In the genomic region with DNA sequence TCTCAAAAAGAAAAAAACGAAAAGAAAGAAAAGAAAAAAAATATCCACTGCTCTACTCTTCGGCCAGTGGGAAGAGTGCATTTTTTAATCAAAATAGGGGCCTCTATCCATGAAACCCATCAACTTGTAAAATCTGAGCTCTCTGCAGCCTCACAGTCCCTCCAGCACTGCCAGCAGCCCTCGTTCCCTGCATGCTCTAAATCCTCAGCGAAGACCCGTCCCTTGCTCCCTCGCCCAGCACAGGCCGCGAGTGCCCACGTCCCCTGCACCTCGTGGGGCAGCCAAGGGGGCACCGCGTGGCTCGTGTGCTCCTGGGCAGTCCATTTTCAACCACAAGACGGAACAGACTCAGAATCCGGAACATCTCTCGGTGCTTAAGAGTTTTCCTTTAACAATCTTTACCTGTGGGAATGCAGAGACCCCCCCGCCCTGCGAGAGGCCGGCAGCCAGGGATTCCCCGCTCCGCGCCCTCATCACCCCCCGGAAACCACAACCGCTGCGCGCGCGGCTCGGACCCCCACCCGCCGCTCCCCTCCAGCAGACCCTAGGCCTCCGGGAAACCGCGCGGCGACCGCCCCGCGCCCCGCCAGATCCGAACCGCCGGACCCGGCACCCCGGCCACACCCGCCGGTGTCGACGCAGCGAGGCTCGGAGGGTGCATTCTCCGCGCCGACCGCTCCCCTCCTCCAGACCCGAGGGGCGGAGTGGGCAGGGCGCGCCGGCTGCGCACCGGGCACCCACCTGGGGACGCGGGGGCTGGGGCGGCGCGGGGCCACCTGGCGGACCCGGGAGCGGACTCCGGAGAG, we compare ENCODE assay signal across 1 cellular context.
A peak's percentile ranks its signal among the peaks of the same experiment; 100 is the strongest.
TF ChIP-seq lines count a peak whose summit lies in the region.

No MANE protein-coding gene starts in this region.

TF ChIP-seq in K562, 482 proteins besides CTCF, POLR2A, EP300 and RAD21 (continued from another document and continues in another):
- TF ChIP-seq, protein P1, sequence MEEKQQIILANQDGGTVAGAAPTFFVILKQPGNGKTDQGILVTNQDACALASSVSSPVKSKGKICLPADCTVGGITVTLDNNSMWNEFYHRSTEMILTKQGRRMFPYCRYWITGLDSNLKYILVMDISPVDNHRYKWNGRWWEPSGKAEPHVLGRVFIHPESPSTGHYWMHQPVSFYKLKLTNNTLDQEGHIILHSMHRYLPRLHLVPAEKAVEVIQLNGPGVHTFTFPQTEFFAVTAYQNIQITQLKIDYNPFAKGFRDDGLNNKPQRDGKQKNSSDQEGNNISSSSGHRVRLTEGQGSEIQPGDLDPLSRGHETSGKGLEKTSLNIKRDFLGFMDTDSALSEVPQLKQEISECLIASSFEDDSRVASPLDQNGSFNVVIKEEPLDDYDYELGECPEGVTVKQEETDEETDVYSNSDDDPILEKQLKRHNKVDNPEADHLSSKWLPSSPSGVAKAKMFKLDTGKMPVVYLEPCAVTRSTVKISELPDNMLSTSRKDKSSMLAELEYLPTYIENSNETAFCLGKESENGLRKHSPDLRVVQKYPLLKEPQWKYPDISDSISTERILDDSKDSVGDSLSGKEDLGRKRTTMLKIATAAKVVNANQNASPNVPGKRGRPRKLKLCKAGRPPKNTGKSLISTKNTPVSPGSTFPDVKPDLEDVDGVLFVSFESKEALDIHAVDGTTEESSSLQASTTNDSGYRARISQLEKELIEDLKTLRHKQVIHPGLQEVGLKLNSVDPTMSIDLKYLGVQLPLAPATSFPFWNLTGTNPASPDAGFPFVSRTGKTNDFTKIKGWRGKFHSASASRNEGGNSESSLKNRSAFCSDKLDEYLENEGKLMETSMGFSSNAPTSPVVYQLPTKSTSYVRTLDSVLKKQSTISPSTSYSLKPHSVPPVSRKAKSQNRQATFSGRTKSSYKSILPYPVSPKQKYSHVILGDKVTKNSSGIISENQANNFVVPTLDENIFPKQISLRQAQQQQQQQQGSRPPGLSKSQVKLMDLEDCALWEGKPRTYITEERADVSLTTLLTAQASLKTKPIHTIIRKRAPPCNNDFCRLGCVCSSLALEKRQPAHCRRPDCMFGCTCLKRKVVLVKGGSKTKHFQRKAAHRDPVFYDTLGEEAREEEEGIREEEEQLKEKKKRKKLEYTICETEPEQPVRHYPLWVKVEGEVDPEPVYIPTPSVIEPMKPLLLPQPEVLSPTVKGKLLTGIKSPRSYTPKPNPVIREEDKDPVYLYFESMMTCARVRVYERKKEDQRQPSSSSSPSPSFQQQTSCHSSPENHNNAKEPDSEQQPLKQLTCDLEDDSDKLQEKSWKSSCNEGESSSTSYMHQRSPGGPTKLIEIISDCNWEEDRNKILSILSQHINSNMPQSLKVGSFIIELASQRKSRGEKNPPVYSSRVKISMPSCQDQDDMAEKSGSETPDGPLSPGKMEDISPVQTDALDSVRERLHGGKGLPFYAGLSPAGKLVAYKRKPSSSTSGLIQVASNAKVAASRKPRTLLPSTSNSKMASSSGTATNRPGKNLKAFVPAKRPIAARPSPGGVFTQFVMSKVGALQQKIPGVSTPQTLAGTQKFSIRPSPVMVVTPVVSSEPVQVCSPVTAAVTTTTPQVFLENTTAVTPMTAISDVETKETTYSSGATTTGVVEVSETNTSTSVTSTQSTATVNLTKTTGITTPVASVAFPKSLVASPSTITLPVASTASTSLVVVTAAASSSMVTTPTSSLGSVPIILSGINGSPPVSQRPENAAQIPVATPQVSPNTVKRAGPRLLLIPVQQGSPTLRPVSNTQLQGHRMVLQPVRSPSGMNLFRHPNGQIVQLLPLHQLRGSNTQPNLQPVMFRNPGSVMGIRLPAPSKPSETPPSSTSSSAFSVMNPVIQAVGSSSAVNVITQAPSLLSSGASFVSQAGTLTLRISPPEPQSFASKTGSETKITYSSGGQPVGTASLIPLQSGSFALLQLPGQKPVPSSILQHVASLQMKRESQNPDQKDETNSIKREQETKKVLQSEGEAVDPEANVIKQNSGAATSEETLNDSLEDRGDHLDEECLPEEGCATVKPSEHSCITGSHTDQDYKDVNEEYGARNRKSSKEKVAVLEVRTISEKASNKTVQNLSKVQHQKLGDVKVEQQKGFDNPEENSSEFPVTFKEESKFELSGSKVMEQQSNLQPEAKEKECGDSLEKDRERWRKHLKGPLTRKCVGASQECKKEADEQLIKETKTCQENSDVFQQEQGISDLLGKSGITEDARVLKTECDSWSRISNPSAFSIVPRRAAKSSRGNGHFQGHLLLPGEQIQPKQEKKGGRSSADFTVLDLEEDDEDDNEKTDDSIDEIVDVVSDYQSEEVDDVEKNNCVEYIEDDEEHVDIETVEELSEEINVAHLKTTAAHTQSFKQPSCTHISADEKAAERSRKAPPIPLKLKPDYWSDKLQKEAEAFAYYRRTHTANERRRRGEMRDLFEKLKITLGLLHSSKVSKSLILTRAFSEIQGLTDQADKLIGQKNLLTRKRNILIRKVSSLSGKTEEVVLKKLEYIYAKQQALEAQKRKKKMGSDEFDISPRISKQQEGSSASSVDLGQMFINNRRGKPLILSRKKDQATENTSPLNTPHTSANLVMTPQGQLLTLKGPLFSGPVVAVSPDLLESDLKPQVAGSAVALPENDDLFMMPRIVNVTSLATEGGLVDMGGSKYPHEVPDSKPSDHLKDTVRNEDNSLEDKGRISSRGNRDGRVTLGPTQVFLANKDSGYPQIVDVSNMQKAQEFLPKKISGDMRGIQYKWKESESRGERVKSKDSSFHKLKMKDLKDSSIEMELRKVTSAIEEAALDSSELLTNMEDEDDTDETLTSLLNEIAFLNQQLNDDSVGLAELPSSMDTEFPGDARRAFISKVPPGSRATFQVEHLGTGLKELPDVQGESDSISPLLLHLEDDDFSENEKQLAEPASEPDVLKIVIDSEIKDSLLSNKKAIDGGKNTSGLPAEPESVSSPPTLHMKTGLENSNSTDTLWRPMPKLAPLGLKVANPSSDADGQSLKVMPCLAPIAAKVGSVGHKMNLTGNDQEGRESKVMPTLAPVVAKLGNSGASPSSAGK (IDR thresholded peaks at IDR 0.05), result peak; percentile 85
- 0 out of 4 replicates have a peak, but pooled peaks of 1 of the 2 experiments have one; percentile 28 for TF ChIP-seq HDAC1 (IDR thresholded peaks at IDR 0.05)
- TF ChIP-seq RB1 (IDR thresholded peaks at IDR 0.05; ENCODE audit: low read depth), result 0 out of 2 replicates have a peak, but pooled peaks have one; percentile 75
- TF ChIP-seq NONO (IDR thresholded peaks at IDR 0.05; ENCODE audit: low read depth in 2 of 2, low read length in 1 of 2), result peak in 1 of 2 experiments; percentile 73; a peak in 2 of 4 replicates
- peak; percentile 56; the same call in 1 of the 2 replicates for TF ChIP-seq L3MBTL2 (IDR thresholded peaks at IDR 0.05)
- TF ChIP-seq PCBP1 (IDR thresholded peaks at IDR 0.05; ENCODE audit: low read depth, low read length, poor library complexity, severe bottlenecking), result peak; percentile 11
- no peak for TF ChIP-seq NBN (IDR thresholded peaks at IDR 0.05; ENCODE audit: low read depth)
- TF ChIP-seq ZNF408 (CRISPR knock-in tag; IDR thresholded peaks at IDR 0.05; ENCODE audit: low read depth), result no peak
- TF ChIP-seq TGIF2 (CRISPR knock-in tag; IDR thresholded peaks at IDR 0.05), result peak; percentile 63; the same call in 1 of the 2 replicates
- no peak for TF ChIP-seq PHF8 (IDR thresholded peaks at IDR 0.05; ENCODE audit: borderline replicate concordance, low read length)
- TF ChIP-seq SIN3B (IDR thresholded peaks at IDR 0.05; ENCODE audit: low read depth), result peak; percentile 46; the same call in 1 of the 2 replicates
- TF ChIP-seq, protein P2, sequence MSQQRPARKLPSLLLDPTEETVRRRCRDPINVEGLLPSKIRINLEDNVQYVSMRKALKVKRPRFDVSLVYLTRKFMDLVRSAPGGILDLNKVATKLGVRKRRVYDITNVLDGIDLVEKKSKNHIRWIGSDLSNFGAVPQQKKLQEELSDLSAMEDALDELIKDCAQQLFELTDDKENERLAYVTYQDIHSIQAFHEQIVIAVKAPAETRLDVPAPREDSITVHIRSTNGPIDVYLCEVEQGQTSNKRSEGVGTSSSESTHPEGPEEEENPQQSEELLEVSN (IDR thresholded peaks at IDR 0.05; ENCODE audit: borderline replicate concordance in 1 of 2, extremely low read depth in 1 of 2, insufficient read depth in 1 of 2, insufficient read length in 1 of 2, low read depth in 1 of 2, low read length in 1 of 2, poor library complexity in 1 of 2, severe bottlenecking in 1 of 2), result peak in 1 of 2 experiments; percentile 53
- TF ChIP-seq, protein P3, sequence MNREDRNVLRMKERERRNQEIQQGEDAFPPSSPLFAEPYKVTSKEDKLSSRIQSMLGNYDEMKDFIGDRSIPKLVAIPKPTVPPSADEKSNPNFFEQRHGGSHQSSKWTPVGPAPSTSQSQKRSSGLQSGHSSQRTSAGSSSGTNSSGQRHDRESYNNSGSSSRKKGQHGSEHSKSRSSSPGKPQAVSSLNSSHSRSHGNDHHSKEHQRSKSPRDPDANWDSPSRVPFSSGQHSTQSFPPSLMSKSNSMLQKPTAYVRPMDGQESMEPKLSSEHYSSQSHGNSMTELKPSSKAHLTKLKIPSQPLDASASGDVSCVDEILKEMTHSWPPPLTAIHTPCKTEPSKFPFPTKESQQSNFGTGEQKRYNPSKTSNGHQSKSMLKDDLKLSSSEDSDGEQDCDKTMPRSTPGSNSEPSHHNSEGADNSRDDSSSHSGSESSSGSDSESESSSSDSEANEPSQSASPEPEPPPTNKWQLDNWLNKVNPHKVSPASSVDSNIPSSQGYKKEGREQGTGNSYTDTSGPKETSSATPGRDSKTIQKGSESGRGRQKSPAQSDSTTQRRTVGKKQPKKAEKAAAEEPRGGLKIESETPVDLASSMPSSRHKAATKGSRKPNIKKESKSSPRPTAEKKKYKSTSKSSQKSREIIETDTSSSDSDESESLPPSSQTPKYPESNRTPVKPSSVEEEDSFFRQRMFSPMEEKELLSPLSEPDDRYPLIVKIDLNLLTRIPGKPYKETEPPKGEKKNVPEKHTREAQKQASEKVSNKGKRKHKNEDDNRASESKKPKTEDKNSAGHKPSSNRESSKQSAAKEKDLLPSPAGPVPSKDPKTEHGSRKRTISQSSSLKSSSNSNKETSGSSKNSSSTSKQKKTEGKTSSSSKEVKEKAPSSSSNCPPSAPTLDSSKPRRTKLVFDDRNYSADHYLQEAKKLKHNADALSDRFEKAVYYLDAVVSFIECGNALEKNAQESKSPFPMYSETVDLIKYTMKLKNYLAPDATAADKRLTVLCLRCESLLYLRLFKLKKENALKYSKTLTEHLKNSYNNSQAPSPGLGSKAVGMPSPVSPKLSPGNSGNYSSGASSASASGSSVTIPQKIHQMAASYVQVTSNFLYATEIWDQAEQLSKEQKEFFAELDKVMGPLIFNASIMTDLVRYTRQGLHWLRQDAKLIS (CRISPR knock-in tag; IDR thresholded peaks at IDR 0.05), result peak; percentile 59; the same call in 1 of the 2 replicates
- TF ChIP-seq GATAD2B (IDR thresholded peaks at IDR 0.05; ENCODE audit: borderline replicate concordance), result peak; percentile 87; the same call in 1 of the 2 replicates
- TF ChIP-seq FUS (optimal IDR thresholded peaks at IDR 0.05; ENCODE audit: low read depth, low read length), result no peak
- TF ChIP-seq, protein P4, sequence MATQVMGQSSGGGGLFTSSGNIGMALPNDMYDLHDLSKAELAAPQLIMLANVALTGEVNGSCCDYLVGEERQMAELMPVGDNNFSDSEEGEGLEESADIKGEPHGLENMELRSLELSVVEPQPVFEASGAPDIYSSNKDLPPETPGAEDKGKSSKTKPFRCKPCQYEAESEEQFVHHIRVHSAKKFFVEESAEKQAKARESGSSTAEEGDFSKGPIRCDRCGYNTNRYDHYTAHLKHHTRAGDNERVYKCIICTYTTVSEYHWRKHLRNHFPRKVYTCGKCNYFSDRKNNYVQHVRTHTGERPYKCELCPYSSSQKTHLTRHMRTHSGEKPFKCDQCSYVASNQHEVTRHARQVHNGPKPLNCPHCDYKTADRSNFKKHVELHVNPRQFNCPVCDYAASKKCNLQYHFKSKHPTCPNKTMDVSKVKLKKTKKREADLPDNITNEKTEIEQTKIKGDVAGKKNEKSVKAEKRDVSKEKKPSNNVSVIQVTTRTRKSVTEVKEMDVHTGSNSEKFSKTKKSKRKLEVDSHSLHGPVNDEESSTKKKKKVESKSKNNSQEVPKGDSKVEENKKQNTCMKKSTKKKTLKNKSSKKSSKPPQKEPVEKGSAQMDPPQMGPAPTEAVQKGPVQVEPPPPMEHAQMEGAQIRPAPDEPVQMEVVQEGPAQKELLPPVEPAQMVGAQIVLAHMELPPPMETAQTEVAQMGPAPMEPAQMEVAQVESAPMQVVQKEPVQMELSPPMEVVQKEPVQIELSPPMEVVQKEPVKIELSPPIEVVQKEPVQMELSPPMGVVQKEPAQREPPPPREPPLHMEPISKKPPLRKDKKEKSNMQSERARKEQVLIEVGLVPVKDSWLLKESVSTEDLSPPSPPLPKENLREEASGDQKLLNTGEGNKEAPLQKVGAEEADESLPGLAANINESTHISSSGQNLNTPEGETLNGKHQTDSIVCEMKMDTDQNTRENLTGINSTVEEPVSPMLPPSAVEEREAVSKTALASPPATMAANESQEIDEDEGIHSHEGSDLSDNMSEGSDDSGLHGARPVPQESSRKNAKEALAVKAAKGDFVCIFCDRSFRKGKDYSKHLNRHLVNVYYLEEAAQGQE (CRISPR knock-in tag; IDR thresholded peaks at IDR 0.05; ENCODE audit: low read depth), result no peak
- TF ChIP-seq NFIC (IDR thresholded peaks at IDR 0.05), result 0 out of 2 replicates have a peak, but pooled peaks have one; percentile 6
- TF ChIP-seq, protein P5, sequence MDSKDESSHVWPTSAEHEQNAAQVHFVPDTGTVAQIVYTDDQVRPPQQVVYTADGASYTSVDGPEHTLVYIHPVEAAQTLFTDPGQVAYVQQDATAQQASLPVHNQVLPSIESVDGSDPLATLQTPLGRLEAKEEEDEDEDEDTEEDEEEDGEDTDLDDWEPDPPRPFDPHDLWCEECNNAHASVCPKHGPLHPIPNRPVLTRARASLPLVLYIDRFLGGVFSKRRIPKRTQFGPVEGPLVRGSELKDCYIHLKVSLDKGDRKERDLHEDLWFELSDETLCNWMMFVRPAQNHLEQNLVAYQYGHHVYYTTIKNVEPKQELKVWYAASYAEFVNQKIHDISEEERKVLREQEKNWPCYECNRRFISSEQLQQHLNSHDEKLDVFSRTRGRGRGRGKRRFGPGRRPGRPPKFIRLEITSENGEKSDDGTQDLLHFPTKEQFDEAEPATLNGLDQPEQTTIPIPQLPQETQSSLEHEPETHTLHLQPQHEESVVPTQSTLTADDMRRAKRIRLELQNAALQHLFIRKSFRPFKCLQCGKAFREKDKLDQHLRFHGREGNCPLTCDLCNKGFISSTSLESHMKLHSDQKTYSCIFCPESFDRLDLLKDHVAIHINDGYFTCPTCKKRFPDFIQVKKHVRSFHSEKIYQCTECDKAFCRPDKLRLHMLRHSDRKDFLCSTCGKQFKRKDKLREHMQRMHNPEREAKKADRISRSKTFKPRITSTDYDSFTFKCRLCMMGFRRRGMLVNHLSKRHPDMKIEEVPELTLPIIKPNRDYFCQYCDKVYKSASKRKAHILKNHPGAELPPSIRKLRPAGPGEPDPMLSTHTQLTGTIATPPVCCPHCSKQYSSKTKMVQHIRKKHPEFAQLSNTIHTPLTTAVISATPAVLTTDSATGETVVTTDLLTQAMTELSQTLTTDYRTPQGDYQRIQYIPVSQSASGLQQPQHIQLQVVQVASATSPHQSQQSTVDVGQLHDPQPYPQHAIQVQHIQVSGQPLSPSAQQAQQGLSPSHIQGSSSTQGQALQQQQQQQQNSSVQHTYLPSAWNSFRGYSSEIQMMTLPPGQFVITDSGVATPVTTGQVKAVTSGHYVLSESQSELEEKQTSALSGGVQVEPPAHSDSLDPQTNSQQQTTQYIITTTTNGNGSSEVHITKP (IDR thresholded peaks at IDR 0.05; ENCODE audit: partially characterized antibody), result peak; percentile 75
- peak; percentile 33; the same call in 1 of the 2 replicates for TF ChIP-seq ZNF24 (IDR thresholded peaks at IDR 0.05)
- no peak for TF ChIP-seq HOXB6 (CRISPR knock-in tag; IDR thresholded peaks at IDR 0.05; ENCODE audit: borderline replicate concordance)
- TF ChIP-seq FOXP1 (CRISPR knock-in tag; IDR thresholded peaks at IDR 0.05), result peak; percentile 78; the same call in 1 of the 2 replicates
- no peak for TF ChIP-seq COPS2 (conservative IDR thresholded peaks at IDR 0.05)
- 0 out of 4 replicates have a peak, but pooled peaks of 1 of the 2 experiments have one; percentile 47 for TF ChIP-seq TEAD1 (CRISPR knock-in tag; IDR thresholded peaks at IDR 0.05)
- no peak for TF ChIP-seq CBX5 (IDR thresholded peaks at IDR 0.05; ENCODE audit: borderline replicate concordance, low read depth)
